Comparison of ENCODE assay signal across 8 cellular contexts in the genomic region with DNA sequence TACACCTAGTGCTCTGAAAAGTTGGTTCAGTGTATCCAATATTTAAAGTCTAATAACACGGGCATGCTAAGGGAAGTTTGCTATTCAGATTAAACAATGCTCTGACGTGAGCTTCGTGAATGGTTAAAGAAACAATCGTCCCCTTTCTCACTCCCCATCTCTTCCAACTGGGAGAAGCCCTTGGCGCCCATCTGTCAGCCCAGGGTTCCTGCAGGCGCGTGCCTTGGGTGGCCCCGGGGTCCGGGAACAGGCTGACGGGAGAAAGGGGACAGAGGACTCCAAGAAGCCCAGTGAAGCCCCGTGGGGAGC. TPM values are rescaled to one million over a fixed set of nuclear protein-coding genes. Genes with fewer than 3 reads are reported as not detected.
DNase-seq lines count a peak whose midpoint lies in the region; ATAC-seq, FAIRE-seq and TF ChIP-seq lines count a peak whose summit lies in the region.

No MANE protein-coding gene starts in this region.

- H3K36me3 ChIP-seq in BE2C (no peaks in the 10 kb centered on the region), IMR-90 (ENCODE audit: control insufficient read depth, insufficient read depth, low read length) (no peaks in the 10 kb centered on the region)

- H3K4me3 ChIP-seq in BE2C (ENCODE audit: low read depth, low read length) (peak overlapping the region; percentile 74), IMR-90 (ENCODE audit: insufficient read depth, low read depth, low read length) (peak overlapping the region; percentile 95)

- DNase-seq in BE2C: no peak
- no peak for DNase-seq in IMR-90
- DNase-seq in chondrocyte (ENCODE audit: low spot score): no peak
- no peak for DNase-seq in naive B cell
- no peak for DNase-seq in germinal center (ENCODE audit: low spot score)
- no peak for DNase-seq in D721Med (ENCODE audit: insufficient read length, low spot score)
- no peak for DNase-seq in NCI-H748 treated with DMSO at 0.1 percent for 48 hours (lab: John Stamatoyannopoulos, UW)
- no peak for DNase-seq in NCI-H187 (lab: John Stamatoyannopoulos, UW)

- H3K9me3 ChIP-seq in BE2C (no peaks in the 10 kb centered on the region), IMR-90 (ENCODE audit: control insufficient read depth, insufficient read depth, low read length) (no peaks in the 10 kb centered on the region)

- no peak overlapping the region for H4K91ac ChIP-seq in IMR-90 (ENCODE audit: insufficient read depth, low read depth, low read length)

- in situ Hi-C loops in IMR-90 (cut with MboI; ENCODE audit: low sequenced_read_pairs): no loop called here

- H3K9me3 Mint-ChIP-seq in chondrocyte (ENCODE audit: low read depth) (no peaks in the 10 kb centered on the region), naive B cell (peaks cover 0 to 3% (median 0%) of the 10 kb centered on the region in 7 donors)

- H3K27me3 ChIP-seq in BE2C (no peaks in the 10 kb centered on the region), IMR-90 (ENCODE audit: control insufficient read depth, insufficient read depth, low read length) (no peaks in the 10 kb centered on the region)

- peak overlapping the region; percentile 98 for H2AFZ ChIP-seq in IMR-90 (replicated peaks; ENCODE audit: low read length, poor library complexity)

- peak overlapping the region; percentile 50 for H3K23ac ChIP-seq in IMR-90 (ENCODE audit: low read depth, low read length)

- 0% methylated on average over 4 of the region's 11 CpGs; no CpG with 5 or more reads in 1 of the 2 experiments for WGBS in IMR-90 (ENCODE audit: extremely low coverage in 2 of 2, insufficient read length in 1 of 2), 2 experiments

- BruUV-seq in IMR-90 (replicated peaks; lab: Mats Ljungman, UMichigan): no TSS peak

- H4K8ac ChIP-seq in IMR-90 (ENCODE audit: low read depth in 2 of 2, low read length in 2 of 2): peak overlapping the region; percentile 35 to 55; a peak in 3 of 4 replicates

- H3K4me2 ChIP-seq in IMR-90 (ENCODE audit: low read depth, low read length): peak overlapping the region; percentile 98

- TF ChIP-seq POLR2A in IMR-90 (IDR thresholded peaks at IDR 0.05; ENCODE audit: low read depth, low read length): no peak

- CTCF ChIA-PET in IMR-90 (lab: Yijun Ruan, JAX): no interaction called here

- H4K20me1 ChIP-seq in IMR-90 (ENCODE audit: insufficient read depth, low read length): no peaks in the 10 kb centered on the region

- H2BK20ac ChIP-seq in IMR-90 (ENCODE audit: low read depth, low read length): no peak overlapping the region

- FAIRE-seq in D721Med (lab: Jason Lieb, UNC): no peak

- H2BK5ac ChIP-seq in IMR-90 (ENCODE audit: low read depth, low read length, poor library complexity, severe bottlenecking): peak overlapping the region; percentile 55

- intact Hi-C loops in IMR-90 (cut with micrococcal nuclease): loop anchor here (5.0 kb wide), 1 partner anchor 161 kb away; no protein-coding TSS in a partner anchor

- H2AK5ac ChIP-seq in IMR-90 (ENCODE audit: low read depth, low read length): no peak overlapping the region

- no peak overlapping the region for H2BK15ac ChIP-seq in IMR-90 (ENCODE audit: low read depth, low read length)

- H3K18ac ChIP-seq in IMR-90 (ENCODE audit: low read depth, low read length): no peak overlapping the region

- POLR2A ChIA-PET in IMR-90 (lab: Charles Lee; ENCODE audit: unreplicated experiment): no interaction called here

- no peaks in the 10 kb centered on the region; the same call in 1 of the 2 replicates for H3K9me1 ChIP-seq in IMR-90 (ENCODE audit: insufficient read depth, low read length)

- H3K79me1 ChIP-seq in IMR-90 (ENCODE audit: low read depth in 1 of 2, low read length in 2 of 2): peaks cover 12 to 33% of the 10 kb centered on the region in 2 experiments

- H3K4me3 Mint-ChIP-seq in chondrocyte (ENCODE audit: unreplicated experiment): peak overlapping the region; percentile 91
- H3K4me3 Mint-ChIP-seq in naive B cell: peak overlapping the region; percentile 78 to 98 (median 92)

- TF ChIP-seq CTCF in BE2C (IDR thresholded peaks at IDR 0.05; ENCODE audit: low read depth, low read length) (no peak), IMR-90 (conservative IDR thresholded peaks at IDR 0.05; ENCODE audit: low read depth, low read length) (no peak), chondrocyte (IDR thresholded peaks at IDR 0.05) (no peak), D721Med (IDR thresholded peaks at IDR 0.05; ENCODE audit: insufficient read depth, missing control alignments) (no peak)

- dilution Hi-C loops in IMR-90 (cut with HindIII; ENCODE audit: low sequenced_read_pairs, unreplicated experiment): no loop called here

- H2AK9ac ChIP-seq in IMR-90 (replicated peaks; ENCODE audit: low read depth, low read length, poor library complexity): peak overlapping the region; percentile 63

- ATAC-seq in IMR-90 (ENCODE audit: low read depth) (no peak), naive B cell (ENCODE audit: low read depth in 2 of 2) (no peak)

- H4K5ac ChIP-seq in IMR-90 (ENCODE audit: low read depth, low read length): peak overlapping the region; percentile 27

- H3K4me1 Mint-ChIP-seq in chondrocyte (ENCODE audit: low read depth) (peaks cover 31% of the 10 kb centered on the region), naive B cell (peaks cover 29 to 42% (median 40%) of the 10 kb centered on the region in 3 donors)

- H2BK120ac ChIP-seq in IMR-90 (ENCODE audit: low read depth, low read length): no peak overlapping the region

- H3K56ac ChIP-seq in IMR-90 (ENCODE audit: extremely low read depth, insufficient read depth, low read length): peak overlapping the region; percentile 77; the same call in 1 of the 2 replicates

- peak overlapping the region; percentile 65; the same call in 1 of the 2 replicates for H3K4ac ChIP-seq in IMR-90 (ENCODE audit: low read depth, low read length)

- H3K27me3 Mint-ChIP-seq in chondrocyte (ENCODE audit: low read depth): no peaks in the 10 kb centered on the region
- no peaks in the 10 kb centered on the region for H3K27me3 Mint-ChIP-seq in naive B cell

- TF ChIP-seq RAD21 in IMR-90 (IDR thresholded peaks at IDR 0.05; ENCODE audit: low read length): no peak

- H3K36me3 Mint-ChIP-seq in chondrocyte (ENCODE audit: low read depth): peaks cover 9% of the 10 kb centered on the region
- H3K36me3 Mint-ChIP-seq in naive B cell: peaks cover 0 to 17% of the 10 kb centered on the region in 2 donors

- H3K14ac ChIP-seq in IMR-90 (replicated peaks; ENCODE audit: low read depth, low read length): peak overlapping the region; percentile 30

- H3K27ac Mint-ChIP-seq in chondrocyte (ENCODE audit: unreplicated experiment): no peak overlapping the region
- peak overlapping the region; percentile 53 to 99 (median 87) for H3K27ac Mint-ChIP-seq in naive B cell

- peak overlapping the region; percentile 61 for H3K27ac ChIP-seq in IMR-90 (ENCODE audit: insufficient read depth, low read length)

- peak overlapping the region; percentile 43 for H3K9ac ChIP-seq in IMR-90 (ENCODE audit: low read depth, low read length)

- no peaks in the 10 kb centered on the region for H3K4me1 ChIP-seq in BE2C
- H3K4me1 ChIP-seq in IMR-90 (ENCODE audit: control insufficient read depth, insufficient read depth, low read length): peaks cover 2% of the 10 kb centered on the region; the same call in 1 of the 2 replicates

TF ChIP-seq in IMR-90, 13 proteins besides CTCF, POLR2A, EP300 and RAD21:
- TF ChIP-seq BHLHE40 (IDR thresholded peaks at IDR 0.05; ENCODE audit: low read depth, low read length): no peak
- TF ChIP-seq CHD1 (IDR thresholded peaks at IDR 0.05; ENCODE audit: low read depth, low read length): no peak
- no peak for TF ChIP-seq MAZ (IDR thresholded peaks at IDR 0.05; ENCODE audit: borderline replicate concordance, low read depth, low read length)
- TF ChIP-seq ELK1 (IDR thresholded peaks at IDR 0.05; ENCODE audit: borderline replicate concordance, low read depth, low read length): no peak
- TF ChIP-seq CEBPB (IDR thresholded peaks at IDR 0.05; ENCODE audit: low read depth, low read length): no peak
- peak; percentile 27; the same call in 1 of the 2 replicates for TF ChIP-seq MXI1 (IDR thresholded peaks at IDR 0.05; ENCODE audit: borderline replicate concordance, low read depth, low read length)
- no peak for TF ChIP-seq MAFK (IDR thresholded peaks at IDR 0.05; ENCODE audit: low read depth, low read length)
- TF ChIP-seq RFX5 (IDR thresholded peaks at IDR 0.05; ENCODE audit: low read depth, low read length): no peak

RNA-seq across cellular contexts. Expression of gene SEC22C, which starts 0.4 kb away (rescaled TPM):
- polyA plus RNA-seq in BE2C (2012; ENCODE audit: insufficient read depth, insufficient read length, low read depth): 17.3 TPM
- total RNA-seq in IMR-90 (2012; rRNA removed) (43.9 and 46.9 TPM in 2 replicates), chondrocyte (49.8 to 55.8 TPM (median 55.0 TPM) in 3 replicates)
- polyA plus RNA-seq in IMR-90 (2012; rRNA removed) (19.9 and 24.0 TPM in 2 replicates), naive B cell (ENCODE audit: low read depth in 6 of 6) (10 to 100 TPM; 25.1 to 39.0 (median 31.3) TPM)
- 11.0 and 11.6 TPM in 2 replicates for polyA plus RNA-seq in IMR-90 (2012; cell fraction: cytosol; rRNA removed)
- polyA plus RNA-seq in IMR-90 (2012; cell fraction: nucleus; rRNA removed; ENCODE audit: low replicate concordance): 8.1 and 22.9 TPM in 2 replicates

RNA-seq across cellular contexts. Expression of gene SS18L2, which starts 9.3 kb away (rescaled TPM):
- 16.0 TPM for polyA plus RNA-seq in BE2C (2012; ENCODE audit: insufficient read depth, insufficient read length, low read depth)
- 19.4 and 23.6 TPM in 2 replicates for total RNA-seq in IMR-90 (2012; rRNA removed)
- polyA plus RNA-seq in IMR-90 (2012; rRNA removed): 14.9 and 18.7 TPM in 2 replicates
- polyA plus RNA-seq in IMR-90 (2012; cell fraction: cytosol; rRNA removed): 6.4 and 6.7 TPM in 2 replicates
- polyA plus RNA-seq in IMR-90 (2012; cell fraction: nucleus; rRNA removed; ENCODE audit: low replicate concordance): 1.5 and 10.1 TPM in 2 replicates
- total RNA-seq in chondrocyte: 13.5 to 18.5 TPM (median 14.5 TPM) in 3 replicates
- 100 to 1,000 TPM; 111 to 142 (median 131) TPM for polyA plus RNA-seq in naive B cell (ENCODE audit: low read depth in 6 of 6)

RNA-seq across cellular contexts. Expression of gene NKTR, which starts 19.1 kb away (rescaled TPM):
- polyA plus RNA-seq in BE2C (2012; ENCODE audit: insufficient read depth, insufficient read length, low read depth): 20.9 TPM
- total RNA-seq in IMR-90 (2012; rRNA removed) (24.0 and 51.4 TPM in 2 replicates), chondrocyte (49.7 to 71.5 TPM (median 50.0 TPM) in 3 replicates)
- polyA plus RNA-seq in IMR-90 (2012; rRNA removed) (20.0 and 30.7 TPM in 2 replicates), naive B cell (ENCODE audit: low read depth in 6 of 6) (10 to 100 TPM in 1 of 6 donors, 1 to 10 TPM in 5; 6.2 to 21.9 (median 8.4) TPM)
- 1.4 and 2.1 TPM in 2 replicates for polyA plus RNA-seq in IMR-90 (2012; cell fraction: cytosol; rRNA removed)
- polyA plus RNA-seq in IMR-90 (2012; cell fraction: nucleus; rRNA removed; ENCODE audit: low replicate concordance): 15.7 and 154 TPM in 2 replicates
